1 cellular context compared by ENCODE assay signal in genomic region chr15:45631831-45632230, GRCh38.
A peak's percentile ranks its signal among the peaks of the same experiment; 100 is the strongest.
TF ChIP-seq lines count a peak whose summit lies in the region.

No MANE protein-coding gene starts in this region.

TF ChIP-seq in GM12878, 131 proteins besides CTCF, POLR2A, EP300 and RAD21 (continued from another document):
- 0 out of 2 replicates have a peak, but pooled peaks have one; percentile 0 for TF ChIP-seq SPI1 (IDR thresholded peaks at IDR 0.05; ENCODE audit: borderline replicate concordance, insufficient read depth, low read depth, low read length)
TF ChIP-seq in GM12878: peak in this region for 1.
